In the genomic region with DNA sequence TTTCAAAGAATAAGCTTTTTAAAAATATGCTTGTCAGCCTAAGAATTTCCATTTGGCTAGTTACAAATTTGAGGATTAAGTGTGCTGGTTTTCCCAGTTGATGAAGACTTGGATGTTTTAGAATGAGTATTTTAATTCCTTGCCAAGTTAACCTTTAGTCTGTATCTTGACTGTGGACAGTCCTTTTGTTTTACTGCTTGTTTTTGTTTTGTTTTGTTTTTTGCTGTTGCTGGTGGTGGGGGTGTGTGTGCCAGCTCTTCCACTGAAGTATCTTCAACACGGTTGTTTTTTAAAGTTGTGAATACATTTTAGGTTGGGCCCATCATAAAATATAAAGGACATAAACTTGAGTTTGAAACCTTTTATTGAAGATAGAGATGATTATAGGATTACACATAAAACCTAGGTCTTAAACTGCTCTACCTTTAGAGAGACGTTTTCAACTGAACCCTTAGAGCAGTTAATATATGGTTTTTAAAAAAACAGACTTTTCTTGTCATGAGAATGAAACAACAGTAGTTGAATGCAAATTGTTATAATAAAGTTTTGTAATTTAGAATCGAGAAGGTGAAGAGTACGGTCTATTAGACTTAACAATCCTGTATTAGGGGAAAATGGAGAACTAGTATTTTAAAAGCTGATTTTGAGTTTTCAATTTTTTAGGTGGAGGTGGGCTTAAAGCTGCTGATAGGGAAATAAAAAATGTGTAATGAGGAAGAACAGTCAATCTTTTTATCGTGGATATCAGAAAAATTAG, we compare ENCODE assay signal across 12 cellular contexts. TPM values are rescaled to one million over a fixed set of nuclear protein-coding genes. Genes with fewer than 3 reads are reported as not detected.
DNase-seq lines count a peak whose midpoint lies in the region; ATAC-seq, FAIRE-seq and TF ChIP-seq lines count a peak whose summit lies in the region.
"Had no signal": no experiment of that assay in that cellular context is flagged by ENCODE, and none has a peak within 500 bp of the region (broad histone marks: within the 10 kb centered on the region; RNA-seq: fewer than 3 reads in every experiment).

No MANE protein-coding gene starts in this region.

- H3K9ac ChIP-seq in trophoblast cell (ENCODE audit: low read length) = no peak overlapping the region

- H3K4me3 ChIP-seq in PC-9 (peak overlapping the region; percentile 93; the same call in 1 of the 2 replicates), fibroblast of pulmonary artery (replicated peaks; ENCODE audit: low read depth, low read length) (peak overlapping the region; percentile 96), trophoblast cell (ENCODE audit: low read depth, low read length) (no peak overlapping the region)

- CTCF ChIA-PET in PC-9 (lab: Charles Lee) = no interaction called here

- H4K12ac ChIP-seq in trophoblast cell (ENCODE audit: low read depth, low read length) = no peak overlapping the region

- WGBS in trophoblast cell (ENCODE audit: extremely low coverage, insufficient coverage, insufficient read length) = 100% methylated on average over 2 of the region's 5 CpGs

- no peaks in the 10 kb centered on the region for H3K9me2 ChIP-seq in PC-9 (ENCODE audit: insufficient read depth)

- H4K8ac ChIP-seq in trophoblast cell (ENCODE audit: low read depth, low read length) = no peak overlapping the region

- no peak overlapping the region for H4K91ac ChIP-seq in trophoblast cell (ENCODE audit: low read depth, low read length)

- peaks cover 0 to 3% (median 0%) of the 10 kb centered on the region in 7 donors for H3K9me3 Mint-ChIP-seq in CD14-positive monocyte
- H3K9me3 Mint-ChIP-seq: activated CD8-positive, alpha-beta T cell treated with anti-CD3 and anti-CD28 coated beads for 36 hours had no signal

- DNase-seq in CD14-positive monocyte (ENCODE audit: low spot score) (no peak), PC-9 (no peak), fibroblast of pulmonary artery (ENCODE audit: low read depth) (no peak), trophoblast cell (no peak), activated gamma-delta T cell (lab: John Stamatoyannopoulos, UW) (no peak), D721Med (ENCODE audit: insufficient read length, low spot score) (no peak)
- no peak for DNase-seq in central memory CD4-positive, alpha-beta T cell
- DNase-seq: activated CD8-positive, alpha-beta T cell treated with anti-CD3 and anti-CD28 coated beads for 36 hours; EL; HCEC 1CT; NCI-H446 had no signal

- no peak overlapping the region for H3K14ac ChIP-seq in trophoblast cell (ENCODE audit: low read length)

- peaks cover 2 to 17% of the 10 kb centered on the region in 2 donors for H3K36me3 Mint-ChIP-seq in CD14-positive monocyte

- peak overlapping the region; percentile 72 to 82 for H3K4me3 Mint-ChIP-seq in CD14-positive monocyte

- peaks cover 62% of the 10 kb centered on the region for H4K20me1 ChIP-seq in PC-9 (ENCODE audit: insufficient read depth)

- H3K27ac Mint-ChIP-seq in CD14-positive monocyte = peak overlapping the region in 5 of 7 donors; percentile 0 to 80 (median 74)
- H3K27ac Mint-ChIP-seq: activated CD8-positive, alpha-beta T cell treated with anti-CD3 and anti-CD28 coated beads for 36 hours had no signal

- POLR2A ChIA-PET in PC-9 (lab: Charles Lee; ENCODE audit: unreplicated experiment) = no interaction called here

- H2BK120ac ChIP-seq in trophoblast cell (ENCODE audit: insufficient read depth, low read length, poor library complexity) = no peak overlapping the region

- H3K79me2 ChIP-seq in PC-9 (ENCODE audit: low read depth) (peaks cover 85% of the 10 kb centered on the region), trophoblast cell (ENCODE audit: control insufficient read depth, insufficient read depth, low read length, poor library complexity) (peaks cover 32% of the 10 kb centered on the region)

- peaks cover 57% of the 10 kb centered on the region for H3K4me1 Mint-ChIP-seq in CD14-positive monocyte

- H3K18ac ChIP-seq in trophoblast cell (ENCODE audit: low read length) = no peak overlapping the region

- peaks cover 41% of the 10 kb centered on the region for H3K4me1 ChIP-seq in PC-9 (replicated peaks; ENCODE audit: insufficient read depth)
- no peaks in the 10 kb centered on the region for H3K4me1 ChIP-seq in trophoblast cell (ENCODE audit: control insufficient read depth in 1 of 2, insufficient read depth in 2 of 2, low read length in 2 of 2)

- no peak for FAIRE-seq in D721Med (lab: Jason Lieb, UNC)

- H3K36me3 ChIP-seq in PC-9 (ENCODE audit: low read depth) (0 out of 2 replicates have a peak, but pooled peaks cover 3% of the 10 kb centered on the region), trophoblast cell (ENCODE audit: control insufficient read depth in 1 of 2, insufficient read depth in 2 of 2, low read length in 2 of 2) (peaks cover 3% of the 10 kb centered on the region in 2 experiments)

- peak overlapping the region; percentile 96 for H3K4me2 ChIP-seq in PC-9
- H3K4me2 ChIP-seq in trophoblast cell (ENCODE audit: low read length) = peak overlapping the region; percentile 20

- H3K27ac ChIP-seq in PC-9 (no peak overlapping the region), trophoblast cell (ENCODE audit: low read depth, low read length) (no peak overlapping the region)

- intact Hi-C loops in CD14-positive monocyte (cut with micrococcal nuclease) (no loop called here), PC-9 (cut with micrococcal nuclease; ENCODE audit: unreplicated experiment) (loop anchor here (5.0 kb wide), 2 partner anchors 539 to 1509 kb away; no protein-coding TSS in a partner anchor)

- no peak overlapping the region for H2AFZ ChIP-seq in PC-9
- no peak overlapping the region for H2AFZ ChIP-seq in trophoblast cell (ENCODE audit: insufficient read depth, low read length, poor library complexity)

- H3K4ac ChIP-seq in trophoblast cell (ENCODE audit: low read depth, low read length) = peak overlapping the region; percentile 69

- no peak for ATAC-seq in GM18909 (IDR thresholded peaks at IDR 0.05; ENCODE audit: poor library complexity, unreplicated experiment)
- ATAC-seq: activated CD8-positive, alpha-beta T cell treated with anti-CD3 and anti-CD28 coated beads for 36 hours had no signal

- peaks cover 6% of the 10 kb centered on the region; the same call in 1 of the 2 replicates for H3F3A ChIP-seq in PC-9 (ENCODE audit: insufficient read depth, low read depth)

- peaks cover 25% of the 10 kb centered on the region for H3K79me1 ChIP-seq in trophoblast cell (ENCODE audit: low read length)

- H2BK5ac ChIP-seq in trophoblast cell (ENCODE audit: low read depth, low read length, poor library complexity) = no peak overlapping the region

- H3K9me3 ChIP-seq in PC-9 (ENCODE audit: insufficient read depth, low read depth) = no peaks in the 10 kb centered on the region
- no peaks in the 10 kb centered on the region for H3K9me3 ChIP-seq in trophoblast cell (ENCODE audit: insufficient read depth, low read depth, low read length)

- BruUV-seq in PC-9 (replicated peaks; lab: Mats Ljungman, UMichigan) = no TSS peak

- peaks cover 0 to 3% (median 0%) of the 10 kb centered on the region in 3 donors for H3K27me3 Mint-ChIP-seq in CD14-positive monocyte (ENCODE audit: low read depth in 3 of 3)
- H3K27me3 Mint-ChIP-seq: activated CD8-positive, alpha-beta T cell treated with anti-CD3 and anti-CD28 coated beads for 36 hours had no signal

- no peak overlapping the region for H2AK5ac ChIP-seq in trophoblast cell (ENCODE audit: low read length)

- TF ChIP-seq CTCF in CD14-positive monocyte (IDR thresholded peaks at IDR 0.05) (no peak), PC-9 (conservative IDR thresholded peaks at IDR 0.05) (no peak), fibroblast of pulmonary artery (IDR thresholded peaks at IDR 0.05; ENCODE audit: low read length, missing control alignments) (no peak), D721Med (IDR thresholded peaks at IDR 0.05; ENCODE audit: insufficient read depth, missing control alignments) (no peak)

- H2BK12ac ChIP-seq in trophoblast cell (ENCODE audit: low read length) = no peak overlapping the region

- H3K27me3 ChIP-seq in PC-9 (ENCODE audit: insufficient read depth, low read depth) = no peaks in the 10 kb centered on the region
- H3K27me3 ChIP-seq in trophoblast cell (ENCODE audit: insufficient read depth, low read length) = no peaks in the 10 kb centered on the region

- no peak overlapping the region for H3K23ac ChIP-seq in trophoblast cell (ENCODE audit: low read length)

RNA-seq across cellular contexts. Expression of a gene that starts 3.9 kb away (rescaled TPM):
- polyA plus RNA-seq in CD14-positive monocyte = 10 to 100 TPM; 24.3 to 71.8 TPM
- 47.1 and 50.8 TPM in 2 replicates for total RNA-seq in PC-9 (2021)
- 142 TPM in 2 replicates for polyA plus RNA-seq in trophoblast cell (2013)
